In genomic region chr16:46896314-46896968, GRCh38 we compare ENCODE assay signal across 18 cellular contexts. TPM values are rescaled to one million over a fixed set of nuclear protein-coding genes. Genes with fewer than 3 reads are reported as not detected.
DNase-seq lines count a peak whose midpoint lies in the region; ATAC-seq and TF ChIP-seq lines count a peak whose summit lies in the region.
"Had no signal": no experiment of that assay in that cellular context is flagged by ENCODE, and none has a peak within 500 bp of the region (broad histone marks: within the 10 kb centered on the region; RNA-seq: fewer than 3 reads in every experiment).

No MANE protein-coding gene starts in this region.

- H3K4me3 ChIP-seq in fibroblast of villous mesenchyme (ENCODE audit: low read depth, low read length), result no peak overlapping the region
- H3K4me3 ChIP-seq in ovary, result no peak overlapping the region
- H3K4me3 ChIP-seq: cardiac muscle cell had no signal

- 3 to 11% (median 7%) methylated on average over 7 of the region's 7 CpGs for WGBS in ovary, 3 donors

- H3K4me3 Mint-ChIP-seq in type B pancreatic cell, result no peak overlapping the region
- H3K4me3 Mint-ChIP-seq: activated naive CD8-positive, alpha-beta T cell treated with anti-CD3 and anti-CD28 coated beads, Interleukin-2, amount 10 ng/mL, durations not matched to agents 7 days and 5 days; activated T-helper 1 cell treated with anti-CD3 and anti-CD28 coated beads, Interleukin-12 subunit alpha, Interleukin-12 subunit beta, Interleukin-2, Interleukin-4 antibody, amounts not matched to agents 30 ng/mL and 10 ng/mL and 1 ng/mL, durations not matched to agents 14 hours and 24 hours and 36 hours; CD4-positive, CD25-positive, alpha-beta regulatory T cell had no signal

- H3K9me3 ChIP-seq in ovary, result no peaks in the 10 kb centered on the region

- H3K9me3 Mint-ChIP-seq in type B pancreatic cell, result no peaks in the 10 kb centered on the region
- H3K9me3 Mint-ChIP-seq: activated naive CD8-positive, alpha-beta T cell treated with anti-CD3 and anti-CD28 coated beads, Interleukin-2, amount 10 ng/mL, durations not matched to agents 7 days and 5 days; activated T-helper 1 cell treated with anti-CD3 and anti-CD28 coated beads, Interleukin-12 subunit alpha, Interleukin-12 subunit beta, Interleukin-2, Interleukin-4 antibody, amounts not matched to agents 30 ng/mL and 10 ng/mL and 1 ng/mL, durations not matched to agents 14 hours and 24 hours and 36 hours; CD4-positive, CD25-positive, alpha-beta regulatory T cell had no signal

- no peak for TF ChIP-seq EP300 in ovary (IDR thresholded peaks at IDR 0.05)

- peak overlapping the region; percentile 55 for H3K27ac Mint-ChIP-seq in type B pancreatic cell
- H3K27ac Mint-ChIP-seq: activated naive CD8-positive, alpha-beta T cell treated with anti-CD3 and anti-CD28 coated beads, Interleukin-2, amount 10 ng/mL, durations not matched to agents 7 days and 5 days; activated T-helper 1 cell treated with anti-CD3 and anti-CD28 coated beads, Interleukin-12 subunit alpha, Interleukin-12 subunit beta, Interleukin-2, Interleukin-4 antibody, amounts not matched to agents 30 ng/mL and 10 ng/mL and 1 ng/mL, durations not matched to agents 14 hours and 24 hours and 36 hours; CD4-positive, CD25-positive, alpha-beta regulatory T cell had no signal

- no peak overlapping the region for H3K27ac ChIP-seq in ovary
- H3K27ac ChIP-seq: cardiac muscle cell had no signal

- H3K27me3 ChIP-seq in ovary, result no peaks in the 10 kb centered on the region
- H3K27me3 ChIP-seq: cardiac muscle cell had no signal

- intact Hi-C loops in left ventricle myocardium superior (cut with micrococcal nuclease), result no loop called here
- intact Hi-C loops in cardiac septum (cut with DNase I), result no loop called here
- intact Hi-C loops in ovary (cut with DNase I), result no loop called here

- no peak for TF ChIP-seq POLR2A in ovary (IDR thresholded peaks at IDR 0.05)

- no peaks in the 10 kb centered on the region for H3K36me3 ChIP-seq in ovary
- H3K36me3 ChIP-seq: cardiac muscle cell had no signal

- TF ChIP-seq CTCF in fibroblast of villous mesenchyme (IDR thresholded peaks at IDR 0.05; ENCODE audit: insufficient read depth, low read depth, low read length) (no peak), ovary (IDR thresholded peaks at IDR 0.05) (no peak), type B pancreatic cell (conservative IDR thresholded peaks at IDR 0.05) (no peak)

- peaks cover 7% of the 10 kb centered on the region for H3K36me3 Mint-ChIP-seq in type B pancreatic cell
- H3K36me3 Mint-ChIP-seq: CD4-positive, CD25-positive, alpha-beta regulatory T cell had no signal

- DNase-seq in left ventricle myocardium superior, result peak; percentile 42
- DNase-seq in cardiac septum (ENCODE audit: low spot score), result no peak
- DNase-seq in fibroblast of villous mesenchyme (ENCODE audit: low read depth), result peak; percentile 29
- DNase-seq in ovary, result peak in 4 of 5 donors; percentile 34 to 82 (median 55)
- no peak for DNase-seq in type B pancreatic cell (ENCODE audit: extremely low spot score, unreplicated experiment)
- DNase-seq in germinal center (ENCODE audit: low spot score), result no peak
- no peak for DNase-seq in NCI-H526 (lab: John Stamatoyannopoulos, UW)
- DNase-seq: ACHN; activated CD8-positive, alpha-beta memory T cell treated with anti-CD3 and anti-CD28 coated beads for 24 hours; activated naive CD8-positive, alpha-beta T cell treated with anti-CD3 and anti-CD28 coated beads, Interleukin-2, amount 10 ng/mL, durations not matched to agents 7 days and 5 days; CD4-positive, CD25-positive, alpha-beta regulatory T cell; DND-41; effector CD4-positive, alpha-beta T cell; T-helper 2 cell had no signal

- H3K4me1 ChIP-seq in ovary (ENCODE audit: insufficient read depth), result peaks cover 18% of the 10 kb centered on the region

- H3K27me3 Mint-ChIP-seq in type B pancreatic cell, result no peaks in the 10 kb centered on the region
- H3K27me3 Mint-ChIP-seq: activated naive CD8-positive, alpha-beta T cell treated with anti-CD3 and anti-CD28 coated beads, Interleukin-2, amount 10 ng/mL, durations not matched to agents 7 days and 5 days had no signal

- peak; percentile 11 for ATAC-seq in left ventricle myocardium superior
- ATAC-seq in GM18909 (IDR thresholded peaks at IDR 0.05; ENCODE audit: poor library complexity, unreplicated experiment), result no peak
- ATAC-seq: activated CD4-positive, CD25-positive, alpha-beta regulatory T cell treated with anti-CD3 and anti-CD28 coated beads, Interleukin-2, amount 50 U/mL, for 24 hours had no signal

- peaks cover 14% of the 10 kb centered on the region for H3K4me1 Mint-ChIP-seq in type B pancreatic cell (ENCODE audit: unreplicated experiment)
- H3K4me1 Mint-ChIP-seq: CD4-positive, CD25-positive, alpha-beta regulatory T cell had no signal

RNA-seq across cellular contexts. Expression of gene GPT2, which starts 12.3 kb away (rescaled TPM):
- 27.9 TPM for total RNA-seq in left ventricle myocardium superior
- total RNA-seq in cardiac septum, result 7.3 TPM
- total RNA-seq in fibroblast of villous mesenchyme, result 13.0 and 13.5 TPM in 2 replicates
- total RNA-seq in ovary, result 10 to 100 TPM in 3 of 7 donors, 1 to 10 TPM in 4; 2.2 to 30.7 (median 4.9) TPM
- polyA plus RNA-seq in ovary, result 1 to 10 TPM; 3.6 to 6.6 TPM
- 28.6 and 47.8 TPM in 2 replicates for total RNA-seq in type B pancreatic cell (ENCODE audit: low replicate concordance)

Comparison
In these comparisons a context has a peak if more than half of its experiments do, and no peak if none do; other contexts are left out.
1. DNase-seq: peak in left ventricle myocardium superior (single experiment), fibroblast of villous mesenchyme (single experiment) and ovary (4 of 5); none in cardiac septum (single experiment), type B pancreatic cell (single experiment), germinal center (single experiment) and NCI-H526 (0 of 2).